ENCODE assay signal across 8 cellular contexts in the genomic region with DNA sequence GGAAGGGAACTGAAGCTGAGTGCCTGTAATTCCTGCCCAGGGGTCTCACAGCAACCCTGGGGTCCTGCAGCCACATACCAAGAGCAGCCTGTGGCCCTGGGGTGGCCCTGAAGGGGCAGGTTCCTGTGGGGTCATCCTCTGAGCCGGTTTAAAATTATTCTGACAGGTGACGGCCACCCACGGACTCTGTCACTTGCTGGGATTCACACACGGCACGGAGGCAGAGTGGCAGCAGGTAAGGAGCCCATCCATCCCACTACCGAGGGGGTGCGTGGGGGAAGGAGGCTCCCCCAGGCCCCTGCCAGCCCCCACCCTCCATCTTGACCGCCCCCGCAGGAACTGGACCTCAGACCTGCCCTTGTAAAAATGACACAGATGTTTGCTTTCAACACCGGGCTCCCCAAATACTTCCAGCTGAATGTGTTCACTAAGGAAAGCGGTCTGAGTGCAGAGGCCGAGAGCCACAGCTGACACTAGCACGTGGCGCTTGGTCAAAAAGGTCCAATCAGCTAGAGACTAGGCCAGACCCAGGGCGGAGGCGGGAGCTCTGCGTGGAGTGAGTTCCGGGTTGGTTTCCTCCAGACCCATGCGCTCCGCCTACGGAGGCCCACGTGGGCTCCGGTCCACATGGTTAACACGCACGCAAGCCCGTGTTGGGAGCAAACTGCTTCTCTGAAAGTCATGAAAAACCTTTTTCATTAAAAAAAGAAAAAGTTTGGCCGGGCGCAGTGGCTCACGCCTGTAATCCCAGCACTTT. TPM values are rescaled to one million over a fixed set of nuclear protein-coding genes. Genes with fewer than 3 reads are reported as not detected.
DNase-seq lines count a peak whose midpoint lies in the region; ATAC-seq and TF ChIP-seq lines count a peak whose summit lies in the region.

No MANE protein-coding gene starts in this region.

- WGBS in spleen, 5 donors = 22 to 71% (median 55%) methylated on average over 21 to 29 of the region's 29 CpGs

- peaks cover 11% of the 10 kb centered on the region for H3K4me1 Mint-ChIP-seq in activated T-cell treated with anti-CD3 and anti-CD28 coated beads, Interleukin-2, amount 50 U/mL, for 72 hours (ENCODE audit: low read depth)

- H3K36me3 Mint-ChIP-seq in activated T-cell treated with anti-CD3 and anti-CD28 coated beads, Interleukin-2, amount 50 U/mL, for 72 hours (ENCODE audit: insufficient read depth in 2 of 2) = peaks cover 5 to 19% of the 10 kb centered on the region in 2 donors

- DNase-seq in COLO668 (lab: John Stamatoyannopoulos, UW; ENCODE audit: unreplicated experiment) (peak; percentile 85), NCI-H2029 (lab: John Stamatoyannopoulos, UW) (peak; percentile 87), left ventricle myocardium superior (peak; percentile 94), spleen (peak; percentile 92), NCI-H2171 (lab: John Stamatoyannopoulos, UW) (no peak)
- DNase-seq in activated T-cell treated with anti-CD3 and anti-CD28 coated beads, Interleukin-2, amount 50 U/mL, for 72 hours = peak in 1 of 2 donors; percentile 65

- no peak overlapping the region for H3K27ac Mint-ChIP-seq in activated T-cell treated with anti-CD3 and anti-CD28 coated beads, Interleukin-2, amount 50 U/mL, for 72 hours

- TF ChIP-seq POLR2A in spleen (IDR thresholded peaks at IDR 0.05) = no peak

- peak overlapping the region in 6 of 8 donors; percentile 30 to 79 (median 58) for H3K27ac ChIP-seq in spleen

- H3K9me3 Mint-ChIP-seq in activated T-cell treated with anti-CD3 and anti-CD28 coated beads, Interleukin-2, amount 50 U/mL, for 72 hours = no peaks in the 10 kb centered on the region

- H3K4me3 ChIP-seq in spleen = peak overlapping the region in 6 of 8 donors; percentile 1 to 68 (median 44)

- H3K27me3 ChIP-seq in spleen (replicated peaks in 1 of 7) = peaks cover 0 to 20% (median 7%) of the 10 kb centered on the region in 7 donors

- intact Hi-C loops in left ventricle myocardium superior (cut with micrococcal nuclease) (no loop called here), spleen (cut with DNase I; ENCODE audit: low total_unique reads) (no loop called here)

- peaks cover 5% of the 10 kb centered on the region for H3K27me3 Mint-ChIP-seq in activated T-cell treated with anti-CD3 and anti-CD28 coated beads, Interleukin-2, amount 50 U/mL, for 72 hours (ENCODE audit: low read depth)

- peaks cover 6 to 39% (median 19%) of the 10 kb centered on the region in 6 donors for H3K4me1 ChIP-seq in spleen

- H3K4me3 Mint-ChIP-seq in activated T-cell treated with anti-CD3 and anti-CD28 coated beads, Interleukin-2, amount 50 U/mL, for 72 hours = peak overlapping the region; percentile 36 to 58

- TF ChIP-seq CTCF in spleen (IDR thresholded peaks at IDR 0.05 in 8 of 11, conservative IDR thresholded peaks at IDR 0.05 in 3 of 11) = no peak

- peak in 1 of 2 donors; percentile 87 for ATAC-seq in activated T-cell treated with anti-CD3 and anti-CD28 coated beads, Interleukin-2, amount 50 U/mL, for 72 hours (replicated peaks in 1 of 2)
- peak; percentile 94 for ATAC-seq in left ventricle myocardium superior
- no peak for ATAC-seq in HG02588 (IDR thresholded peaks at IDR 0.05; ENCODE audit: unreplicated experiment)
- no peak for ATAC-seq in GM18870 (IDR thresholded peaks at IDR 0.05; ENCODE audit: unreplicated experiment)

- peaks cover 0 to 33% (median 9%) of the 10 kb centered on the region in 6 donors for H3K36me3 ChIP-seq in spleen

- H3K9me3 ChIP-seq in spleen = no peaks in the 10 kb centered on the region

RNA-seq across cellular contexts. Expression of a gene that starts 10.0 kb away (rescaled TPM):
- total RNA-seq in activated T-cell treated with anti-CD3 and anti-CD28 coated beads, Interleukin-2, amount 50 U/mL, for 72 hours = 10 to 100 TPM; 22.3 to 25.7 TPM
- total RNA-seq in left ventricle myocardium superior = 18.3 TPM
- total RNA-seq in spleen = 10 to 100 TPM in 5 of 7 donors, 1 to 10 TPM in 2; 7.8 to 20.6 (median 12.0) TPM
- polyA plus RNA-seq in spleen = 10 to 100 TPM; 18.3 to 32.0 (median 30.2) TPM

RNA-seq across cellular contexts. Expression of a gene that starts 10.8 kb away (rescaled TPM):
- 100 to 1,000 TPM; 120 to 121 TPM for total RNA-seq in activated T-cell treated with anti-CD3 and anti-CD28 coated beads, Interleukin-2, amount 50 U/mL, for 72 hours
- 62.9 TPM for total RNA-seq in left ventricle myocardium superior
- 100 to 1,000 TPM in 5 of 7 donors, 10 to 100 TPM in 2; 96.8 to 144 (median 115) TPM for total RNA-seq in spleen
- 10 to 100 TPM; 35.2 to 75.5 (median 55.2) TPM for polyA plus RNA-seq in spleen

RNA-seq across cellular contexts. Expression of a gene that starts 27.5 kb away (rescaled TPM):
- total RNA-seq in activated T-cell treated with anti-CD3 and anti-CD28 coated beads, Interleukin-2, amount 50 U/mL, for 72 hours = 10 to 100 TPM; 37.5 to 39.8 TPM
- total RNA-seq in left ventricle myocardium superior = 1.2 TPM
- 1 to 10 TPM; 3.6 to 5.8 (median 4.7) TPM for total RNA-seq in spleen
- 1 to 10 TPM; 1.4 to 3.1 (median 2.2) TPM for polyA plus RNA-seq in spleen

RNA-seq across cellular contexts. Expression of a gene that starts 27.8 kb away (rescaled TPM):
- total RNA-seq in activated T-cell treated with anti-CD3 and anti-CD28 coated beads, Interleukin-2, amount 50 U/mL, for 72 hours = 10 to 100 TPM; 69.6 to 83.5 TPM
- 36.4 TPM for total RNA-seq in left ventricle myocardium superior
- 10 to 100 TPM; 31.4 to 43.7 (median 37.1) TPM for total RNA-seq in spleen
- 10 to 100 TPM in 1 of 3 donors, 1 to 10 TPM in 2; 6.4 to 10.8 (median 7.8) TPM for polyA plus RNA-seq in spleen

Comparison
In these comparisons a context has a peak if more than half of its experiments do, and no peak if none do; other contexts are left out.
1. RNA of a gene that starts 27.5 kb away (total RNA-seq): 37.5 to 39.8 TPM in activated T-cell treated with anti-CD3 and anti-CD28 coated beads, Interleukin-2, amount 50 U/mL, for 72 hours; 3.6 to 5.8 TPM in spleen and 1.2 TPM in left ventricle myocardium superior (single experiment); every median in the first group is over 4 times any median in the second.